10 cellular contexts compared by ENCODE assay signal in genomic region chr1:151994956-151995355, GRCh38. TPM values are rescaled to one million over a fixed set of nuclear protein-coding genes. Genes with fewer than 3 reads are reported as not detected.
A peak's percentile ranks its signal among the peaks of the same experiment; 100 is the strongest.
DNase-seq lines count a peak whose midpoint lies in the region; ATAC-seq, FAIRE-seq and TF ChIP-seq lines count a peak whose summit lies in the region.
"Had no signal": no experiment of that assay in that cellular context is flagged by ENCODE, and none has a peak within 500 bp of the region (broad histone marks: within the 10 kb centered on the region; RNA-seq: fewer than 3 reads in every experiment).

No MANE protein-coding gene starts in this region.

- no peak overlapping the region for H3K27ac Mint-ChIP-seq in activated naive CD8-positive, alpha-beta T cell treated with anti-CD3 and anti-CD28 coated beads for 36 hours

- peak; percentile 57 for FAIRE-seq in H54 (lab: Jason Lieb, UNC)
- FAIRE-seq: GM12878 had no signal

- H3K4me1 Mint-ChIP-seq in activated naive CD8-positive, alpha-beta T cell treated with anti-CD3 and anti-CD28 coated beads for 36 hours = peaks cover 38% of the 10 kb centered on the region

- no peak for ATAC-seq in GM21619 (IDR thresholded peaks at IDR 0.05; ENCODE audit: unreplicated experiment)

- H3K36me3 Mint-ChIP-seq in activated naive CD8-positive, alpha-beta T cell treated with anti-CD3 and anti-CD28 coated beads for 36 hours = peaks cover 17% of the 10 kb centered on the region

- peak overlapping the region; percentile 18 for H3K4me3 Mint-ChIP-seq in activated naive CD8-positive, alpha-beta T cell treated with anti-CD3 and anti-CD28 coated beads for 36 hours

- no peak for TF ChIP-seq CTCF in GM10266 (IDR thresholded peaks at IDR 0.05; ENCODE audit: control insufficient read depth, insufficient read depth, low read depth, missing control alignments)

- H3K27me3 Mint-ChIP-seq in activated naive CD8-positive, alpha-beta T cell treated with anti-CD3 and anti-CD28 coated beads for 36 hours = no peaks in the 10 kb centered on the region

- DNase-seq in A172 (ENCODE audit: low spot score) (peak; percentile 100), H54 (ENCODE audit: insufficient read length, low spot score) (no peak), kidney glomerular epithelial cell (lab: John Stamatoyannopoulos, UW) (peak; percentile 97), GM10266 (ENCODE audit: extremely low spot score) (no peak), NCI-H1092 treated with DMSO at 0.1 percent for 48 hours (lab: John Stamatoyannopoulos, UW) (no peak), NCI-H748 (lab: John Stamatoyannopoulos, UW; ENCODE audit: unreplicated experiment) (no peak)
- no peak for DNase-seq in activated naive CD8-positive, alpha-beta T cell treated with anti-CD3 and anti-CD28 coated beads for 36 hours
- DNase-seq: NCI-H1105 had no signal

- H3K9me3 Mint-ChIP-seq in activated naive CD8-positive, alpha-beta T cell treated with anti-CD3 and anti-CD28 coated beads for 36 hours = no peaks in the 10 kb centered on the region

- TF ChIP-seq POLR2A in H54 (IDR thresholded peaks at IDR 0.05; ENCODE audit: low read depth, low read length) = no peak

RNA-seq across cellular contexts. Expression of gene S100A10, which starts 1.3 kb away (rescaled TPM):
- 760 and 801 TPM in 2 replicates for total RNA-seq in A172 (2014; rRNA removed; shearing (Covaris generic))
- total RNA-seq in activated naive CD8-positive, alpha-beta T cell treated with anti-CD3 and anti-CD28 coated beads for 36 hours = 100 to 1,000 TPM; 225 to 235 TPM

RNA-seq across cellular contexts. Expression of gene S100A11, which starts 41.8 kb away (rescaled TPM):
- total RNA-seq in A172 (2014; rRNA removed; shearing (Covaris generic)) = 517 and 658 TPM in 2 replicates
- 100 to 1,000 TPM; 162 to 165 TPM for total RNA-seq in activated naive CD8-positive, alpha-beta T cell treated with anti-CD3 and anti-CD28 coated beads for 36 hours

Comparison
In these comparisons a context has a peak if more than half of its experiments do, and no peak if none do; other contexts are left out.
1. DNase-seq: peak in A172 (single experiment) and kidney glomerular epithelial cell (single experiment); none in H54 (single experiment), activated naive CD8-positive, alpha-beta T cell treated with anti-CD3 and anti-CD28 coated beads for 36 hours (single experiment), GM10266 (single experiment), NCI-H1092 treated with DMSO at 0.1 percent for 48 hours (single experiment) and NCI-H748 (single experiment).